Comparison of ENCODE assay signal across 8 cellular contexts in genomic region chr17:40443196-40443987, GRCh38. TPM values are rescaled to one million over a fixed set of nuclear protein-coding genes. Genes with fewer than 3 reads are reported as not detected.
DNase-seq lines count a peak whose midpoint lies in the region; ATAC-seq and TF ChIP-seq lines count a peak whose summit lies in the region.

IGFBP4 (plus strand) TSS chr17:40443450; CDS start chr17:40443736, 286 bp downstream.

- ATAC-seq in HG02678 (IDR thresholded peaks at IDR 0.05; ENCODE audit: unreplicated experiment) (peak; percentile 51), GM21717 (IDR thresholded peaks at IDR 0.05; ENCODE audit: unreplicated experiment) (no peak)

- peaks cover 36% of the 10 kb centered on the region for H3K4me1 Mint-ChIP-seq in activated T-cell treated with anti-CD3 and anti-CD28 coated beads, Interleukin-2, amount 50 U/mL, for 24 hours (ENCODE audit: low read depth)

- H3K27ac Mint-ChIP-seq in activated T-cell treated with anti-CD3 and anti-CD28 coated beads, Interleukin-2, amount 50 U/mL, for 24 hours, result peak within 1 kb of the TSS; percentile 87

- H3K27me3 Mint-ChIP-seq in activated T-cell treated with anti-CD3 and anti-CD28 coated beads, Interleukin-2, amount 50 U/mL, for 24 hours, result peaks cover 4% of the 10 kb centered on the region

- peak within 1 kb of the TSS; percentile 63 for H3K4me3 Mint-ChIP-seq in activated T-cell treated with anti-CD3 and anti-CD28 coated beads, Interleukin-2, amount 50 U/mL, for 24 hours

- H3K27ac ChIP-seq in BLaER1, result peak within 1 kb of the TSS; percentile 96

- H3K4me3 ChIP-seq in BLaER1, result peak within 1 kb of the TSS; percentile 89

- peaks cover 28% of the 10 kb centered on the region for H4K20me1 ChIP-seq in BLaER1

- peak; percentile 86 for DNase-seq in OCI-M1 (lab: John Stamatoyannopoulos, UW)
- peak; percentile 82 for DNase-seq in activated T-cell treated with anti-CD3 and anti-CD28 coated beads, Interleukin-2, amount 50 U/mL, for 24 hours
- peak; percentile 77 to 78 for DNase-seq in erythroblast (lab: John Stamatoyannopoulos, UW)
- peak; percentile 72 for DNase-seq in mucosa of gallbladder (ENCODE audit: low spot score)
- DNase-seq in stimulated activated CD8-positive, alpha-beta memory T cell treated with anti-CD3 and anti-CD28 coated beads, Interleukin-7, amount 100 ng/mL, for 24 hours (ENCODE audit: low read depth), result peak; percentile 33

- H3K36me3 ChIP-seq in BLaER1, result no peaks in the 10 kb centered on the region

- H3K4me1 ChIP-seq in BLaER1, result peaks cover 61% of the 10 kb centered on the region

- no peaks in the 10 kb centered on the region for H3K9me3 ChIP-seq in BLaER1

- H3K27me3 ChIP-seq in BLaER1, result no peaks in the 10 kb centered on the region

- H3K9ac ChIP-seq in BLaER1, result peak within 1 kb of the TSS; percentile 93

- H3K9me3 Mint-ChIP-seq in activated T-cell treated with anti-CD3 and anti-CD28 coated beads, Interleukin-2, amount 50 U/mL, for 24 hours, result no peaks in the 10 kb centered on the region

- peak within 1 kb of the TSS; percentile 95 for H3K4me2 ChIP-seq in BLaER1

- no peak for TF ChIP-seq POLR2A in erythroblast (IDR thresholded peaks at IDR 0.05; ENCODE audit: low read length)

- no peaks in the 10 kb centered on the region for H3K36me3 Mint-ChIP-seq in activated T-cell treated with anti-CD3 and anti-CD28 coated beads, Interleukin-2, amount 50 U/mL, for 24 hours (ENCODE audit: low read depth)

RNA-seq across cellular contexts. Expression of gene IGFBP4, which starts in this region (rescaled TPM):
- 351 TPM for total RNA-seq in mucosa of gallbladder

Comparison
In these comparisons a context has a peak if more than half of its experiments do, and no peak if none do; other contexts are left out.
1. DNase-seq: peak in every context shown above with its lines; median percentile 86 in OCI-M1; 82 in activated T-cell treated with anti-CD3 and anti-CD28 coated beads, Interleukin-2, amount 50 U/mL, for 24 hours; 78 in erythroblast; 72 in mucosa of gallbladder; 33 in stimulated activated CD8-positive, alpha-beta memory T cell treated with anti-CD3 and anti-CD28 coated beads, Interleukin-7, amount 100 ng/mL, for 24 hours.